15 cellular contexts compared by ENCODE assay signal in the genomic region with DNA sequence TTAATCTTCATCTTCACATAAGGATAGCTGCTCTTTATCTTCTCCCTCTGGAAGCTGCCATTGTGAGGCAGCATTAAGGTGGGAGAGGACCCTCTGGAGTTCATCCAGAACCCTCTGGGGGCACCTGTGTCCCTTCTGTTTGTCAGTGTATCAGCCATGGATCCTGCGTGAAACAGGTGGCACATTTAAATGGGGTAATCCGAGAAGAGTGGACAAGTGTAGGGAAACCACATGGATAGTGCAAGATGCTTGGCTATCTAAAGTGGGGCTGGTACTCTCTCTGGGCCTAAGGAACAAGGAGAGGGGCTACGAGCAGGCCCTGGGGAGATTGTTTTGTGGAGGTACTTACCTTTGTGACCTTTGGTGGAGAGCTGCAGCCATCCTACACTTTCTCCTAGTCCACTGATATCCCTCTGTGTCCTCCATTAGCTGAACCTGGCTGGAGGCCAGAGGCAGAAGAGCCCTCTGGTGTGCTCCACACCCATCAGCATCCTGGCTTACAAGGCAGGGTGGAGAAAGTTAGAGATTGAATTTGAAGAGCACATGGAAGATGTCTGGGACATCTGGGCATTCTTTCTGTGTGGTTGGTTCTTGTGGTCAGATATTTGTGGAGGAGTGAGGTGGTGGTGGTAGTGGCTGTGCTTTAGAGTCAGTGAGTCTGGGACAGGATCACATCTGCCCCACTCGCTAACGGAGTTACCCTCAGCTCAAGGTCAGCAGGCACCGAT.
DNase-seq lines count a peak whose midpoint lies in the region; ATAC-seq and TF ChIP-seq lines count a peak whose summit lies in the region.
"Had no signal": no experiment of that assay in that cellular context is flagged by ENCODE, and none has a peak within 500 bp of the region (broad histone marks: within the 10 kb centered on the region; RNA-seq: fewer than 3 reads in every experiment).

No MANE protein-coding gene starts in this region.

- DNase-seq in AG08396 (ENCODE audit: low spot score) (peak; percentile 23), GM04503 (ENCODE audit: low read depth) (peak; percentile 79), SHP77 (lab: John Stamatoyannopoulos, UW) (peak; percentile 1 to 9), foreskin fibroblast (peak; percentile 56 to 77), DMS79 (lab: John Stamatoyannopoulos, UW) (no peak), islet precursor cell (no peak)
- DNase-seq: activated CD4-positive, alpha-beta T cell treated with anti-CD3 and anti-CD28 coated beads, Interleukin-2, amount 10 ng/mL, durations not matched to agents 24 days and 14 days; activated T-cell treated with anti-CD3 and anti-CD28 coated beads, Interleukin-2, amount 50 U/mL, for 48 hours; amniotic stem cell; dermis blood vessel endothelial cell; foreskin keratinocyte; H7; PC-9 had no signal

- TF ChIP-seq CTCF in foreskin fibroblast (IDR thresholded peaks at IDR 0.05; ENCODE audit: low read depth, low read length), result no peak

- no peak overlapping the region for H3K4me3 ChIP-seq in foreskin fibroblast (ENCODE audit: low read depth in 1 of 2, low read length in 2 of 2)
- H3K4me3 ChIP-seq: PC-9 had no signal

- ATAC-seq in HG02938 (IDR thresholded peaks at IDR 0.05; ENCODE audit: unreplicated experiment), result no peak
- no peak for ATAC-seq in HG02623 (IDR thresholded peaks at IDR 0.05; ENCODE audit: unreplicated experiment)
- ATAC-seq: foreskin keratinocyte had no signal

Comparison
In these comparisons a context has a peak if more than half of its experiments do, and no peak if none do; other contexts are left out.
1. DNase-seq: peak in AG08396 (single experiment), GM04503 (single experiment), SHP77 (2 of 2) and foreskin fibroblast (2 of 2); none in DMS79 (single experiment) and islet precursor cell (single experiment).